In the genomic region with DNA sequence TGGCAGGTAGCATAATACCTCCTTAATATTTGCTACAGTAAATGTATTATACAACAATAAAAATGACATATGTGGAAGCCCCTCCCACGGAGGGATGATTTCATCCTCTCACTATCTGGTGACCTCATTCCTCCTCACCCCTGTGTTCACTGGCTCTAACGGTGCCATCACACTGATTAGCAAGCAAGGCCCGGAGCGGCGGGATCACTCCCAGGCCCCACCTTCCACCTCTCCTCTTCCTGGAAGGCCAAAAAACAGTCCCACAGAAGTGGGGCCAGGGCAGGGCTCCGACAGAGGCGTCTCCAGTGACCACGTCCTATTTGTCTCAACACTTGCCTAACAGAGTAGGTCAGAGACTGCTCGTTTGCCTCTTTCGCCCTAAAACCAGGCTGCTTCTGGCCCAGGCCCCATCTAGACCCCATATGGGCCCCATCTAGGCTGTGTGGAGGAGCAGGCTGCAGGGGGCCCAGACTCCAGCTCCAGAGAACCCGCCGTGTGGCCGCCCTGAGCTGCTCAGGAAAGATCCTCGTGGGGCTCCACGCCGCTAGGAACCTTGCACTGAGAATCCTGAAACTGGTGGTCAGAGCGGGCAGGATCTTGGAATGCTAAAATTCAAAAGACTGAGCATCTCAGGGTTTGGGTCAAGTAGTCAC, we compare ENCODE assay signal across 8 cellular contexts. TPM values are rescaled to one million over a fixed set of nuclear protein-coding genes. Genes with fewer than 3 reads are reported as not detected.
DNase-seq lines count a peak whose midpoint lies in the region; ATAC-seq, FAIRE-seq and TF ChIP-seq lines count a peak whose summit lies in the region.

No MANE protein-coding gene starts in this region.

- ATAC-seq in activated naive CD8-positive, alpha-beta T cell treated with anti-CD3 and anti-CD28 coated beads, Interleukin-2, amount 10 ng/mL, durations not matched to agents 7 days and 5 days (ENCODE audit: low read depth) = peak; percentile 45
- ATAC-seq in stimulated activated naive B cell treated with anti-CD40 and anti-IgM and Interleukin-4, amounts not matched to agents 10 μg/mL and 1 μg/mL and 100 μg/mL, for 72 hours (replicated peaks) = no peak
- ATAC-seq in GM19324 (IDR thresholded peaks at IDR 0.05; ENCODE audit: low FRiP score, unreplicated experiment) (no peak), HG02642 (IDR thresholded peaks at IDR 0.05; ENCODE audit: poor library complexity, unreplicated experiment) (no peak)

- TF ChIP-seq POLR2A in lower leg skin (IDR thresholded peaks at IDR 0.05) = no peak

- POLR2A ChIA-PET in RWPE1 (lab: Yijun Ruan, JAX; ENCODE audit: low non-redundant PET) = no interaction called here
- POLR2A ChIA-PET in activated naive CD8-positive, alpha-beta T cell treated with anti-CD3 and anti-CD28 coated beads, Interleukin-2, amount 10 ng/mL, durations not matched to agents 7 days and 5 days (lab: Charles Lee) = interaction anchor here (0.6 to 10.8 kb wide), 9 partner anchors 8 to 1366 kb away, joined by 3 to 156 read pairs (median 7); a partner anchor contains a TSS

- peaks cover 38% of the 10 kb centered on the region for H3K4me1 ChIP-seq in keratinocyte (ENCODE audit: control insufficient read depth, extremely low read depth, insufficient read depth, low read length)

- peak overlapping the region; percentile 100 for H3K27ac Mint-ChIP-seq in activated naive CD8-positive, alpha-beta T cell treated with anti-CD3 and anti-CD28 coated beads, Interleukin-2, amount 10 ng/mL, durations not matched to agents 7 days and 5 days
- H3K27ac Mint-ChIP-seq in stimulated activated naive B cell treated with anti-CD40 and anti-IgM and Interleukin-4, amounts not matched to agents 10 μg/mL and 1 μg/mL and 100 μg/mL, for 72 hours = peak overlapping the region; percentile 86

- peak overlapping the region; percentile 26 for H2AFZ ChIP-seq in keratinocyte (ENCODE audit: control insufficient read depth, low read length)

- H3K9me3 Mint-ChIP-seq in activated naive CD8-positive, alpha-beta T cell treated with anti-CD3 and anti-CD28 coated beads, Interleukin-2, amount 10 ng/mL, durations not matched to agents 7 days and 5 days = no peaks in the 10 kb centered on the region
- peaks cover 0 to 2% of the 10 kb centered on the region in 2 donors for H3K9me3 Mint-ChIP-seq in stimulated activated naive B cell treated with anti-CD40 and anti-IgM and Interleukin-4, amounts not matched to agents 10 μg/mL and 1 μg/mL and 100 μg/mL, for 72 hours

- no peaks in the 10 kb centered on the region for H3K9me3 ChIP-seq in keratinocyte (ENCODE audit: control insufficient read depth, low read depth, low read length)

- H3K4me3 Mint-ChIP-seq in activated naive CD8-positive, alpha-beta T cell treated with anti-CD3 and anti-CD28 coated beads, Interleukin-2, amount 10 ng/mL, durations not matched to agents 7 days and 5 days = peak overlapping the region; percentile 100
- H3K4me3 Mint-ChIP-seq in stimulated activated naive B cell treated with anti-CD40 and anti-IgM and Interleukin-4, amounts not matched to agents 10 μg/mL and 1 μg/mL and 100 μg/mL, for 72 hours = no peak overlapping the region

- peak; percentile 22 for DNase-seq in D341Med (ENCODE audit: low spot score)
- DNase-seq in RWPE1 (ENCODE audit: low spot score) = peak; percentile 87
- DNase-seq in activated naive CD8-positive, alpha-beta T cell treated with anti-CD3 and anti-CD28 coated beads, Interleukin-2, amount 10 ng/mL, durations not matched to agents 7 days and 5 days = peak; percentile 69
- DNase-seq in keratinocyte (ENCODE audit: low read depth, low spot score) = peak; percentile 66
- no peak for DNase-seq in stimulated activated naive B cell treated with anti-CD40 and anti-IgM and Interleukin-4, amounts not matched to agents 10 μg/mL and 1 μg/mL and 100 μg/mL, for 72 hours
- no peak for DNase-seq in lower leg skin (ENCODE audit: low spot score in 2 of 2)

- dilution Hi-C loops in keratinocyte (cut with MboI; ENCODE audit: extremely low pct_ligation_motif_present, low sequenced_read_pairs) = no loop called here

- H3K9me1 ChIP-seq in keratinocyte (ENCODE audit: control insufficient read depth, extremely low read depth, insufficient read depth, low read length) = no peaks in the 10 kb centered on the region

- H3K79me2 ChIP-seq in keratinocyte (ENCODE audit: control insufficient read depth, insufficient read depth, low read length) = no peaks in the 10 kb centered on the region

- intact Hi-C loops in lower leg skin (cut with DNase I; ENCODE audit: low total_unique reads) = no loop called here

- H3K27me3 ChIP-seq in keratinocyte (ENCODE audit: control insufficient read depth, extremely low read depth, insufficient read depth, low read length) = peaks cover 4% of the 10 kb centered on the region

- H3K27ac ChIP-seq in RWPE1 = peak overlapping the region; percentile 88
- peak overlapping the region; percentile 70 for H3K27ac ChIP-seq in keratinocyte (ENCODE audit: control insufficient read depth, insufficient read depth, low read length)

- H4K20me1 ChIP-seq in keratinocyte (ENCODE audit: control insufficient read depth, extremely low read depth, insufficient read depth, low read length) = no peaks in the 10 kb centered on the region

- 50% methylated on average over 17 of the region's 17 CpGs for WGBS in lower leg skin, 2 donors

- no peaks in the 10 kb centered on the region for H3K36me3 ChIP-seq in keratinocyte (ENCODE audit: control insufficient read depth in 2 of 2, extremely low read depth in 1 of 2, insufficient read depth in 2 of 2, low read length in 2 of 2)

- peak overlapping the region; percentile 61 for H3K9ac ChIP-seq in keratinocyte (ENCODE audit: control insufficient read depth, extremely low read depth, insufficient read depth, low read length)

- peaks cover 43% of the 10 kb centered on the region for H3K4me1 Mint-ChIP-seq in activated naive CD8-positive, alpha-beta T cell treated with anti-CD3 and anti-CD28 coated beads, Interleukin-2, amount 10 ng/mL, durations not matched to agents 7 days and 5 days
- peaks cover 43 to 74% of the 10 kb centered on the region in 2 donors for H3K4me1 Mint-ChIP-seq in stimulated activated naive B cell treated with anti-CD40 and anti-IgM and Interleukin-4, amounts not matched to agents 10 μg/mL and 1 μg/mL and 100 μg/mL, for 72 hours

- CTCF ChIA-PET in RWPE1 (lab: Yijun Ruan, JAX) = interaction anchor here (0.7 to 2.0 kb wide), 2 partner anchors 11 to 12 kb away, joined by 4 to 6 read pairs; no protein-coding TSS in a partner anchor

- H3K4me3 ChIP-seq in keratinocyte (ENCODE audit: control insufficient read depth in 2 of 3, extremely low read depth in 1 of 3, insufficient read depth in 2 of 3, low read depth in 1 of 3, low read length in 3 of 3) (no peak overlapping the region), lower leg skin (ENCODE audit: low read depth, poor library complexity, severe bottlenecking) (no peak overlapping the region)

- H3K4me2 ChIP-seq in keratinocyte (ENCODE audit: control insufficient read depth, extremely low read depth, insufficient read depth, low read depth, low read length) = peak overlapping the region; percentile 60

- peaks cover 46% of the 10 kb centered on the region for H3K36me3 Mint-ChIP-seq in activated naive CD8-positive, alpha-beta T cell treated with anti-CD3 and anti-CD28 coated beads, Interleukin-2, amount 10 ng/mL, durations not matched to agents 7 days and 5 days
- H3K36me3 Mint-ChIP-seq in stimulated activated naive B cell treated with anti-CD40 and anti-IgM and Interleukin-4, amounts not matched to agents 10 μg/mL and 1 μg/mL and 100 μg/mL, for 72 hours = peaks cover 2 to 5% of the 10 kb centered on the region in 2 donors

- peak; percentile 51 for FAIRE-seq in keratinocyte (lab: Jason Lieb, UNC)

- no peaks in the 10 kb centered on the region for H3K27me3 Mint-ChIP-seq in activated naive CD8-positive, alpha-beta T cell treated with anti-CD3 and anti-CD28 coated beads, Interleukin-2, amount 10 ng/mL, durations not matched to agents 7 days and 5 days
- H3K27me3 Mint-ChIP-seq in stimulated activated naive B cell treated with anti-CD40 and anti-IgM and Interleukin-4, amounts not matched to agents 10 μg/mL and 1 μg/mL and 100 μg/mL, for 72 hours = no peaks in the 10 kb centered on the region

- TF ChIP-seq CTCF in RWPE1 (conservative IDR thresholded peaks at IDR 0.05; ENCODE audit: low read depth) (no peak), keratinocyte (optimal IDR thresholded peaks at IDR 0.05 in 1 of 3, IDR thresholded peaks at IDR 0.05 in 1 of 3, conservative IDR thresholded peaks at IDR 0.05 in 1 of 3; ENCODE audit: extremely low read depth in 1 of 3, insufficient read depth in 2 of 3, low read length in 3 of 3) (no peak), lower leg skin (IDR thresholded peaks at IDR 0.05) (no peak)

RNA-seq across cellular contexts. Expression of a gene that starts 3.7 kb away (rescaled TPM):
- total RNA-seq in activated naive CD8-positive, alpha-beta T cell treated with anti-CD3 and anti-CD28 coated beads, Interleukin-2, amount 10 ng/mL, durations not matched to agents 7 days and 5 days = 100 to 1,000 TPM; 159 to 163 TPM
- polyA plus RNA-seq in keratinocyte = 0.80 to 2.2 TPM (median 0.92 TPM) in 3 replicates
- polyA plus RNA-seq in keratinocyte (2011; ENCODE audit: low read depth) = 0.46 TPM
- polyA plus RNA-seq in keratinocyte (2011; cell fraction: cytosol; rRNA removed) = 1.3 and 1.4 TPM in 2 replicates
- 5.0 and 5.9 TPM in 2 replicates for polyA plus RNA-seq in keratinocyte (2011; cell fraction: nucleus; rRNA removed)
- 0.89 and 1.1 TPM in 2 replicates for polyA plus RNA-seq in keratinocyte (2012; ENCODE audit: low replicate concordance)
- 1.1 to 2.2 TPM (median 1.7 TPM) in 3 replicates for polyA minus RNA-seq in keratinocyte
- not detected for polyA minus RNA-seq in keratinocyte (2011; cell fraction: cytosol; rRNA and poly(A)+ RNA removed)
- polyA minus RNA-seq in keratinocyte (2011; cell fraction: nucleus; rRNA and poly(A)+ RNA removed) = 2.7 and 3.5 TPM in 2 replicates
- total RNA-seq in lower leg skin = 1 to 10 TPM; 1.2 to 4.6 (median 3.0) TPM

RNA-seq across cellular contexts. Expression of a gene that starts 32.1 kb away (rescaled TPM):
- total RNA-seq in activated naive CD8-positive, alpha-beta T cell treated with anti-CD3 and anti-CD28 coated beads, Interleukin-2, amount 10 ng/mL, durations not matched to agents 7 days and 5 days = under 1 TPM; 0.11 to 0.48 TPM
- polyA plus RNA-seq in keratinocyte = not detected in 3 replicates
- polyA plus RNA-seq in keratinocyte (2011; ENCODE audit: low read depth) = not detected
- not detected in 2 replicates for polyA plus RNA-seq in keratinocyte (2011; cell fraction: cytosol; rRNA removed)
- polyA plus RNA-seq in keratinocyte (2011; cell fraction: nucleus; rRNA removed) = not detected in 2 replicates
- polyA plus RNA-seq in keratinocyte (2012; ENCODE audit: low replicate concordance) = not detected in 2 replicates
- 0.52 TPM in 1 of 3 replicates, not detected in the others for polyA minus RNA-seq in keratinocyte
- polyA minus RNA-seq in keratinocyte (2011; cell fraction: cytosol; rRNA and poly(A)+ RNA removed) = not detected
- polyA minus RNA-seq in keratinocyte (2011; cell fraction: nucleus; rRNA and poly(A)+ RNA removed) = 0.31 TPM in 1 of 2 replicates, not detected in the other
- total RNA-seq in lower leg skin = 10 to 100 TPM in 1 of 4 donors, 1 to 10 TPM in 1, under 1 TPM in 2; 0.34 to 10.3 (median 1.4) TPM

Comparison
In these comparisons a context has a peak if more than half of its experiments do, and no peak if none do; other contexts are left out.
1. DNase-seq: peak in D341Med (single experiment), RWPE1 (single experiment), activated naive CD8-positive, alpha-beta T cell treated with anti-CD3 and anti-CD28 coated beads, Interleukin-2, amount 10 ng/mL, durations not matched to agents 7 days and 5 days (single experiment) and keratinocyte (single experiment); none in stimulated activated naive B cell treated with anti-CD40 and anti-IgM and Interleukin-4, amounts not matched to agents 10 μg/mL and 1 μg/mL and 100 μg/mL, for 72 hours (single experiment) and lower leg skin (0 of 2).
2. RNA of a gene that starts 3.7 kb away (total RNA-seq): 159 to 163 TPM in activated naive CD8-positive, alpha-beta T cell treated with anti-CD3 and anti-CD28 coated beads, Interleukin-2, amount 10 ng/mL, durations not matched to agents 7 days and 5 days; 1.2 to 4.6 TPM in lower leg skin; every median in the first group is over 10 times any median in the second.